Comparison of ENCODE assay signal across 1 cellular context in the genomic region with DNA sequence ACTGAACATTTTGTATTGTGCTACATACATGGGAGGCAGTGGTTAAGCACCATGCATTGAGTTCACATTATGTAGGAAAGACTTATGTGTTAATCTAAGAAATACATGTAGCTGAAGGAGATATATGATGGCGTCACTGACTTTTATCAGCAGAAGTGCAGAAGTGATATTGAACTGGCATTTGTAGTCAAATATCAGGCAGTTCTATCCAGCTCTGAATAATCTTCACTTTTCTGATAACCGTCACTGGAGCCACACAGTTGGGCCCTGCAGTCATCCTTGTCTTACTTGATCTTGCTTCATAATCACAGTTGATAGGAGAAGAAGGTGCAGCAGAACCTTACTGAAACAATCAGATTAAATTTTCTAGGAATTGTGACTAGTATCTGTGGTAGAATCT.
TF ChIP-seq lines count a peak whose summit lies in the region.

No MANE protein-coding gene starts in this region.

TF ChIP-seq in K562, 482 proteins besides CTCF, POLR2A, EP300 and RAD21 (continued from another document and continues in another):
- no peak for TF ChIP-seq CBX2 (IDR thresholded peaks at IDR 0.05; ENCODE audit: insufficient read depth, low read length, poor library complexity, severe bottlenecking)
- TF ChIP-seq MED1 (CRISPR knock-in tag; IDR thresholded peaks at IDR 0.05; ENCODE audit: borderline replicate concordance), result no peak
- TF ChIP-seq ZNF780A (CRISPR knock-in tag; IDR thresholded peaks at IDR 0.05), result no peak
- TF ChIP-seq ZNF57 (CRISPR knock-in tag; IDR thresholded peaks at IDR 0.05), result no peak
- TF ChIP-seq, protein P1, sequence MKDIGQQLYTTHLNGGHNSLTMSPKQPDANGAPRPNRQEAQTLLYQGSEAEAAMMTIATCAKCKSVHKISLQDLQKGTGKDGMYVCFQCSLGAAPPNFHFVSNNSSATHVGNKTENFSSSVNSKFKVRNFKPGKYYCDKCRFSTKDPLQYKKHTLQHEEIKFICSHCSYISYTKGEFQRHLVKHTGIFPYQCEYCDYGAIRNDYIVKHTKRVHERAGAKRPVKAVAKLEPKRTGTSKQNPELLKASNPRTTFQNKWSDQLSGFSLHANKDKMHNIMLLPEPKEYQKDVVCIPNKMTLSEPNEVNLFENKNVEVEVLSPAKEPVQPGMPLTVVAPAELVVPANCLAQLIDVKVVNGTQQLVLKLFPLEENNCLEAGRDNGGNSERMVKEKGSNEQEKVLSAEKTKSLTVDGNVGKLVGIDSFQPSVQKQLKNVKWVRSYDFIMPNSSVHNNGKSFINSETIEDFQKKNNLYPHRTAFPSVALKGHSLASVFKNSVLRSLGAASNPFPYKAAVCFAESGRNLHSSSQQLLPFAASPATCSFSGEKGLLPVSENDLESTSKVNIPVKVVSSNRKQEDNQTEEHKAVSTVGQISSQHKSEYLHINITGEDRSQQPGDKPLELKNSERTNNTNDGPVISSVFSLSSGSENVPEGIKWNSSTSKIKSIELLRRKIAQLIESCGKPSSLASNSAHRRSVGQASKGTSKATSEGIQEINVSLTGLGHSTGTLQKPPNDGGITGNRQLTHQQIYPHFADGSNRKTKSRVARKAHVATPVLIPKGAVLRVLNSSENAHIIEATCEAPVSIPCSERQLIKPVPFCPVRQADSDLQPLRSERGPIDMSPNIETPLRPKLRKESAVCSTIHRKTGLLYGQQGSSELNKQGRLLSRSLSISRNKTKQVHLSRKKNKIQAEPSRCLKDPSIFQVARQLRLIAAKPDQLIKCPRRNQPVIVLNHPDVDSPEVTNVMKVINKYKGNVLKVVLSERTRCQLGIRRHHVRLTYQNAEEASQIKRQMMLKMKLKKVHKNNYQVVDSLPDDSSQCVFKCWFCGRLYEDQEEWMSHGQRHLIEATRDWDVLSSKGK (CRISPR knock-in tag; IDR thresholded peaks at IDR 0.05), result no peak
- no peak for TF ChIP-seq KLF6 (CRISPR knock-in tag; IDR thresholded peaks at IDR 0.05; ENCODE audit: borderline replicate concordance)
- TF ChIP-seq ZNF121 (CRISPR knock-in tag; conservative IDR thresholded peaks at IDR 0.05), result no peak
- TF ChIP-seq ZNF407 (IDR thresholded peaks at IDR 0.05; ENCODE audit: low read depth), result no peak
- no peak for TF ChIP-seq ZC3H11A (IDR thresholded peaks at IDR 0.05; ENCODE audit: low read depth, low read length)
- peak; percentile 61; the same call in 1 of the 2 replicates for TF ChIP-seq CREM (IDR thresholded peaks at IDR 0.05; ENCODE audit: low read depth)
- TF ChIP-seq TEAD2 (tag; IDR thresholded peaks at IDR 0.05), result no peak
- no peak for TF ChIP-seq EGR1 (conservative IDR thresholded peaks at IDR 0.05)
- no peak for TF ChIP-seq MAFK (IDR thresholded peaks at IDR 0.05; ENCODE audit: low read length)
- TF ChIP-seq PRPF4 (IDR thresholded peaks at IDR 0.05; ENCODE audit: insufficient read depth, low read depth, low read length, poor library complexity, severe bottlenecking), result no peak
- no peak for TF ChIP-seq PML (IDR thresholded peaks at IDR 0.05; ENCODE audit: low read length)
- TF ChIP-seq HCFC1 (IDR thresholded peaks at IDR 0.05; ENCODE audit: low read depth, low read length), result no peak
- TF ChIP-seq SAFB (IDR thresholded peaks at IDR 0.05; ENCODE audit: borderline replicate concordance, low read depth, low read length), result no peak
- TF ChIP-seq, protein P2, sequence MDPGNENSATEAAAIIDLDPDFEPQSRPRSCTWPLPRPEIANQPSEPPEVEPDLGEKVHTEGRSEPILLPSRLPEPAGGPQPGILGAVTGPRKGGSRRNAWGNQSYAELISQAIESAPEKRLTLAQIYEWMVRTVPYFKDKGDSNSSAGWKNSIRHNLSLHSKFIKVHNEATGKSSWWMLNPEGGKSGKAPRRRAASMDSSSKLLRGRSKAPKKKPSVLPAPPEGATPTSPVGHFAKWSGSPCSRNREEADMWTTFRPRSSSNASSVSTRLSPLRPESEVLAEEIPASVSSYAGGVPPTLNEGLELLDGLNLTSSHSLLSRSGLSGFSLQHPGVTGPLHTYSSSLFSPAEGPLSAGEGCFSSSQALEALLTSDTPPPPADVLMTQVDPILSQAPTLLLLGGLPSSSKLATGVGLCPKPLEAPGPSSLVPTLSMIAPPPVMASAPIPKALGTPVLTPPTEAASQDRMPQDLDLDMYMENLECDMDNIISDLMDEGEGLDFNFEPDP (CRISPR knock-in tag; IDR thresholded peaks at IDR 0.05), result no peak
- TF ChIP-seq CHAMP1 (IDR thresholded peaks at IDR 0.05), result no peak; the same call in 1 of the 2 replicates
- TF ChIP-seq NELFE (IDR thresholded peaks at IDR 0.05; ENCODE audit: insufficient read depth, insufficient read length), result no peak
- TF ChIP-seq SNIP1 (IDR thresholded peaks at IDR 0.05; ENCODE audit: low read depth), result no peak
- peak; percentile 7; the same call in 1 of the 2 replicates for TF ChIP-seq NCOR1 (IDR thresholded peaks at IDR 0.05)
- TF ChIP-seq BMI1 (IDR thresholded peaks at IDR 0.05; ENCODE audit: low read length), result no peak
- TF ChIP-seq E4F1 (CRISPR knock-in tag; IDR thresholded peaks at IDR 0.05; ENCODE audit: borderline replicate concordance), result no peak
- TF ChIP-seq MTA2 (IDR thresholded peaks at IDR 0.05; ENCODE audit: low read depth), result no peak
- TF ChIP-seq, protein P3, sequence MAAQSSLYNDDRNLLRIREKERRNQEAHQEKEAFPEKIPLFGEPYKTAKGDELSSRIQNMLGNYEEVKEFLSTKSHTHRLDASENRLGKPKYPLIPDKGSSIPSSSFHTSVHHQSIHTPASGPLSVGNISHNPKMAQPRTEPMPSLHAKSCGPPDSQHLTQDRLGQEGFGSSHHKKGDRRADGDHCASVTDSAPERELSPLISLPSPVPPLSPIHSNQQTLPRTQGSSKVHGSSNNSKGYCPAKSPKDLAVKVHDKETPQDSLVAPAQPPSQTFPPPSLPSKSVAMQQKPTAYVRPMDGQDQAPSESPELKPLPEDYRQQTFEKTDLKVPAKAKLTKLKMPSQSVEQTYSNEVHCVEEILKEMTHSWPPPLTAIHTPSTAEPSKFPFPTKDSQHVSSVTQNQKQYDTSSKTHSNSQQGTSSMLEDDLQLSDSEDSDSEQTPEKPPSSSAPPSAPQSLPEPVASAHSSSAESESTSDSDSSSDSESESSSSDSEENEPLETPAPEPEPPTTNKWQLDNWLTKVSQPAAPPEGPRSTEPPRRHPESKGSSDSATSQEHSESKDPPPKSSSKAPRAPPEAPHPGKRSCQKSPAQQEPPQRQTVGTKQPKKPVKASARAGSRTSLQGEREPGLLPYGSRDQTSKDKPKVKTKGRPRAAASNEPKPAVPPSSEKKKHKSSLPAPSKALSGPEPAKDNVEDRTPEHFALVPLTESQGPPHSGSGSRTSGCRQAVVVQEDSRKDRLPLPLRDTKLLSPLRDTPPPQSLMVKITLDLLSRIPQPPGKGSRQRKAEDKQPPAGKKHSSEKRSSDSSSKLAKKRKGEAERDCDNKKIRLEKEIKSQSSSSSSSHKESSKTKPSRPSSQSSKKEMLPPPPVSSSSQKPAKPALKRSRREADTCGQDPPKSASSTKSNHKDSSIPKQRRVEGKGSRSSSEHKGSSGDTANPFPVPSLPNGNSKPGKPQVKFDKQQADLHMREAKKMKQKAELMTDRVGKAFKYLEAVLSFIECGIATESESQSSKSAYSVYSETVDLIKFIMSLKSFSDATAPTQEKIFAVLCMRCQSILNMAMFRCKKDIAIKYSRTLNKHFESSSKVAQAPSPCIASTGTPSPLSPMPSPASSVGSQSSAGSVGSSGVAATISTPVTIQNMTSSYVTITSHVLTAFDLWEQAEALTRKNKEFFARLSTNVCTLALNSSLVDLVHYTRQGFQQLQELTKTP (IDR thresholded peaks at IDR 0.05; ENCODE audit: low read depth in 1 of 2, partially characterized antibody in 2 of 2), result no peak
